ENCODE assay signal across 12 cellular contexts in genomic region chr2:50650398-50650810, GRCh38.
"Had no signal": no experiment of that assay in that cellular context is flagged by ENCODE, and none has a peak within 500 bp of the region (broad histone marks: within the 10 kb centered on the region; RNA-seq: fewer than 3 reads in every experiment).

No MANE protein-coding gene starts in this region.

- H3K27me3 ChIP-seq: cardiac muscle cell, gastroesophageal sphincter, tibial artery had no signal

- H3K27ac Mint-ChIP-seq: activated CD8-positive, alpha-beta memory T cell treated with anti-CD3 and anti-CD28 coated beads, Interleukin-2, amount 10 ng/mL, durations not matched to agents 7 days and 5 days; activated naive CD8-positive, alpha-beta T cell; stimulated activated effector memory CD8-positive, alpha-beta T cell treated with anti-CD3 and anti-CD28 coated beads, Interleukin-12 subunit alpha, Interleukin-12 subunit beta, amount 100 ng/mL, for 72 hours had no signal

- H3K36me3 Mint-ChIP-seq: activated naive CD8-positive, alpha-beta T cell; stimulated activated effector memory CD8-positive, alpha-beta T cell treated with anti-CD3 and anti-CD28 coated beads, Interleukin-12 subunit alpha, Interleukin-12 subunit beta, amount 100 ng/mL, for 72 hours had no signal

- DNase-seq: activated CD4-positive, alpha-beta T cell treated with anti-CD3 and anti-CD28 coated beads, Interleukin-2, amount 50 U/mL, for 4 hours; activated CD4-positive, CD25-positive, alpha-beta regulatory T cell treated with anti-CD3 and anti-CD28 coated beads, Interleukin-2, amount 50 U/mL, for 72 hours; activated CD8-positive, alpha-beta memory T cell treated with anti-CD3 and anti-CD28 coated beads, Interleukin-2, amount 10 ng/mL, durations not matched to agents 7 days and 5 days; activated effector memory CD4-positive, alpha-beta T cell treated with anti-CD3 and anti-CD28 coated beads, Interleukin-2, amount 50 U/mL, for 16 hours; activated T-cell treated with anti-CD3 and anti-CD28 coated beads, Interleukin-2, amount 50 U/mL, for 4 hours; nucleus accumbens; right cardiac atrium; tibial artery had no signal

- H3K4me3 ChIP-seq: cardiac muscle cell, gastroesophageal sphincter, tibial artery had no signal

- H3K4me1 ChIP-seq: gastroesophageal sphincter, tibial artery had no signal

- H3K4me1 Mint-ChIP-seq: activated CD8-positive, alpha-beta memory T cell treated with anti-CD3 and anti-CD28 coated beads, Interleukin-2, amount 10 ng/mL, durations not matched to agents 7 days and 5 days; stimulated activated effector memory CD8-positive, alpha-beta T cell treated with anti-CD3 and anti-CD28 coated beads, Interleukin-12 subunit alpha, Interleukin-12 subunit beta, amount 100 ng/mL, for 72 hours had no signal

- H3K27me3 Mint-ChIP-seq: activated CD8-positive, alpha-beta memory T cell treated with anti-CD3 and anti-CD28 coated beads, Interleukin-2, amount 10 ng/mL, durations not matched to agents 7 days and 5 days; activated naive CD8-positive, alpha-beta T cell had no signal

- H3K27ac ChIP-seq: cardiac muscle cell, tibial artery had no signal

- H3K9me3 ChIP-seq: gastroesophageal sphincter, tibial artery had no signal

- H3K36me3 ChIP-seq: cardiac muscle cell, gastroesophageal sphincter, tibial artery had no signal

- H3K4me3 Mint-ChIP-seq: activated CD8-positive, alpha-beta memory T cell treated with anti-CD3 and anti-CD28 coated beads, Interleukin-2, amount 10 ng/mL, durations not matched to agents 7 days and 5 days; activated naive CD8-positive, alpha-beta T cell; activated T-cell treated with anti-CD3 and anti-CD28 coated beads, Interleukin-2, amount 50 U/mL, for 4 hours; stimulated activated effector memory CD8-positive, alpha-beta T cell treated with anti-CD3 and anti-CD28 coated beads, Interleukin-12 subunit alpha, Interleukin-12 subunit beta, amount 100 ng/mL, for 72 hours had no signal
